8 cellular contexts compared by ENCODE assay signal in the genomic region with DNA sequence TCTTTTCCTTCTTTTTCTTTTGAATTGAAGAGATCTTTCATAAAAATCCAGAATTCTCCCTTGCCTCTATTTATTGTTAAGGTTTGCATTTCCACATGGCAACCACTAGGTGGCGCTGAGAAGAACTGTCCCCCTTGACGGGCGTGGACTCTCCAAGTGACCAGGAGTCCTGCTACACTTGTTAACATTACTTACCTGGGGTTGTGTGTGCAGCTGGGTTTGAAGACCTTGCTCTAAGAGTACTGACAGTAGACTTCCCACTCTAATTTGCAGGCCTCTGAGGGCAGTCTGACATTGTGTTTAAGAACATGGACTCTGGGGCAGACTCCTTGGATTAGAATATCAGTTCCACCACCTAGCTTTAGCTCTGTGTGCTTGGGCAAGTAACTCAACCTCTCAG. TPM values are rescaled to one million over a fixed set of nuclear protein-coding genes. Genes with fewer than 3 reads are reported as not detected.
DNase-seq lines count a peak whose midpoint lies in the region; ATAC-seq and TF ChIP-seq lines count a peak whose summit lies in the region.

No MANE protein-coding gene starts in this region.

- H4K5ac ChIP-seq in mesendoderm (ENCODE audit: low read length): no peak overlapping the region

- no peak overlapping the region for H2BK5ac ChIP-seq in mesendoderm (ENCODE audit: low read length)

- H3K36me3 ChIP-seq in brain microvascular endothelial cell (replicated peaks) (no peaks in the 10 kb centered on the region), mesendoderm (ENCODE audit: control insufficient read depth, insufficient read depth, low read length) (no peaks in the 10 kb centered on the region), upper lobe of right lung (no peaks in the 10 kb centered on the region)

- in situ Hi-C loops in brain microvascular endothelial cell (cut with HindIII; ENCODE audit: low pct_ligation_motif_present, low sequenced_read_pairs): no loop called here

- no peak overlapping the region for H3K4me3 ChIP-seq in brain microvascular endothelial cell (ENCODE audit: low read depth, low read length)
- no peak overlapping the region for H3K4me3 ChIP-seq in mesendoderm (ENCODE audit: low read length)
- H3K4me3 ChIP-seq in upper lobe of right lung: no peak overlapping the region

- H2BK120ac ChIP-seq in mesendoderm (ENCODE audit: low read depth, low read length): no peak overlapping the region

- H3K56ac ChIP-seq in mesendoderm (ENCODE audit: low read length): no peak overlapping the region

- DNase-seq in NCI-H1417 (lab: John Stamatoyannopoulos, UW) (peak in 2 of 3 experiments; percentile 15 to 18), NCI-H1417 treated with DMSO at 0.1 percent for 48 hours (lab: John Stamatoyannopoulos, UW) (no peak), T-helper 2 cell (peak in 3 of 5 experiments; percentile 33 to 60 (median 35)), brain microvascular endothelial cell (no peak), mesendoderm (peak; percentile 51), upper lobe of right lung (no peak), posterior cingulate gyrus (no peak)

- no peak overlapping the region for H3K18ac ChIP-seq in mesendoderm (ENCODE audit: low read length)

- H3K27me3 ChIP-seq in brain microvascular endothelial cell (replicated peaks): no peaks in the 10 kb centered on the region
- no peaks in the 10 kb centered on the region for H3K27me3 ChIP-seq in mesendoderm (ENCODE audit: insufficient read depth, low read length, poor library complexity)
- no peaks in the 10 kb centered on the region for H3K27me3 ChIP-seq in upper lobe of right lung

- no peak overlapping the region for H4K8ac ChIP-seq in mesendoderm (ENCODE audit: low read depth, low read length)

- intact Hi-C loops in upper lobe of right lung (cut with DNase I): no loop called here
- intact Hi-C loops in posterior cingulate gyrus (cut with DNase I): no loop called here

- H3K4me1 ChIP-seq in mesendoderm (ENCODE audit: control insufficient read depth, low read depth, low read length) (peaks cover 7% of the 10 kb centered on the region), upper lobe of right lung (no peaks in the 10 kb centered on the region)

- no peak overlapping the region for H2BK15ac ChIP-seq in mesendoderm (replicated peaks; ENCODE audit: low read depth)

- no CpG with 5 or more reads among the region's 3 CpGs for WGBS in mesendoderm (ENCODE audit: extremely low coverage, insufficient coverage, low lambda C conversion rate)

- TF ChIP-seq CTCF in brain microvascular endothelial cell (IDR thresholded peaks at IDR 0.05; ENCODE audit: low read depth, low read length, missing control alignments): peak; percentile 85
- peak; percentile 83 for TF ChIP-seq CTCF in upper lobe of right lung (IDR thresholded peaks at IDR 0.05)

- ATAC-seq in HG03066 (IDR thresholded peaks at IDR 0.05; ENCODE audit: low read depth, unreplicated experiment): peak; percentile 76
- ATAC-seq in upper lobe of right lung: peak; percentile 93

- H3K27ac ChIP-seq in brain microvascular endothelial cell: no peak overlapping the region
- H3K27ac ChIP-seq in mesendoderm (ENCODE audit: low read depth, low read length): no peak overlapping the region
- no peak overlapping the region for H3K27ac ChIP-seq in upper lobe of right lung

- no peaks in the 10 kb centered on the region for H3K9me3 ChIP-seq in upper lobe of right lung

- H2AK5ac ChIP-seq in mesendoderm (ENCODE audit: low read length): no peak overlapping the region

- H3K79me1 ChIP-seq in mesendoderm (ENCODE audit: low read length): no peaks in the 10 kb centered on the region

- no peaks in the 10 kb centered on the region for H3K79me2 ChIP-seq in mesendoderm (ENCODE audit: control insufficient read depth, insufficient read depth, low read length)

- H3K9ac ChIP-seq in mesendoderm (ENCODE audit: low read length): no peak overlapping the region

- H3K23ac ChIP-seq in mesendoderm (ENCODE audit: low read length): no peak overlapping the region

- no peak overlapping the region for H3K4me2 ChIP-seq in mesendoderm (ENCODE audit: low read length)

- no peak overlapping the region for H3K4ac ChIP-seq in mesendoderm (ENCODE audit: low read depth, low read length)

RNA-seq across cellular contexts. Expression of a gene that starts 52.8 kb away (rescaled TPM):
- polyA plus RNA-seq in mesendoderm (2013, experiment 1 of 2): 0.69 TPM
- 0.67 TPM for polyA plus RNA-seq in mesendoderm (2013, experiment 2 of 2)
- 25.2 TPM for total RNA-seq in upper lobe of right lung

Comparison
In these comparisons a context has a peak if more than half of its experiments do, and no peak if none do; other contexts are left out.
1. DNase-seq: peak in NCI-H1417 (2 of 3), T-helper 2 cell (3 of 5) and mesendoderm (single experiment); none in NCI-H1417 treated with DMSO at 0.1 percent for 48 hours (single experiment), brain microvascular endothelial cell (single experiment), upper lobe of right lung (single experiment) and posterior cingulate gyrus (0 of 10).